15 cellular contexts compared by ENCODE assay signal in the genomic region with DNA sequence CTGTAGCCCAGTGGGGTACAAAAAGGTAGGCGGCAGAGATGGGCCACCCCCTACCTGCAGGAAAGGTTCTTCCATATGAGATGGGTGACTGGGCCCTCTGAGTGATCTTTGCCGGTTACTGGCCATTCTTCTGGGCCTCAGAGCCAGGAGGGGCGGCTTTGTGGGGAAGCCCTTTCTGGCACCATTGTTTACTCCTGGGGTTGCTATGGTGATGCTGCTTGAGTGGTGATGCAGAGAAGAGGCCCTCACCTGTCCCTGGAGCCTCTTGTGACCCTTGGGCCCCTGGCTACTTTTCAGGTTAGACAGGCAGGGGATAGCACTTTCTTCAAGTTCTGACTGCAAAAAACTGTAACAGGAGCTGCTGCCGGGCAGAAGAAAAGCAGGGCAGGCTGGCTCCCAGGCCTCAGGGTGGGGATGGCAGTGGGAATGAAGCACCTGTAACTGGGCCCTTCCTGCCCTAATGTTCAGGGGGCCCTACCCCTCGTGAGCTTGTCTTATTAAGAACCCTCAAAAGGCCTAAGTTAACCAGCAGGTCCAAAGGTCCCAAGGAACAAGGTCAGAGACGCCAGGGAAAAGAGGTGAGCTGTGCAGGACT.
DNase-seq lines count a peak whose midpoint lies in the region; ATAC-seq, FAIRE-seq and TF ChIP-seq lines count a peak whose summit lies in the region.
"Had no signal": no experiment of that assay in that cellular context is flagged by ENCODE, and none has a peak within 500 bp of the region (broad histone marks: within the 10 kb centered on the region; RNA-seq: fewer than 3 reads in every experiment).

A gene (minus strand): TSS at position 139 of the 595 bp plus-strand sequence. CDS start 13 bp downstream, at position 126.

- H3K27ac Mint-ChIP-seq in stimulated activated naive CD8-positive, alpha-beta T cell treated with anti-CD3 and anti-CD28 coated beads, Interleukin-15, Interleukin-2, amounts not matched to agents 100 ng/mL and 50 ng/mL, for 24 hours = peak within 1 kb of the TSS; percentile 28
- H3K27ac Mint-ChIP-seq: memory B cell had no signal

- H3K27me3 Mint-ChIP-seq in stimulated activated naive CD8-positive, alpha-beta T cell treated with anti-CD3 and anti-CD28 coated beads, Interleukin-15, Interleukin-2, amounts not matched to agents 100 ng/mL and 50 ng/mL, for 24 hours = no peaks in the 10 kb centered on the region
- H3K27me3 Mint-ChIP-seq: memory B cell had no signal

- no peaks in the 10 kb centered on the region for H3K4me1 Mint-ChIP-seq in stimulated activated naive CD8-positive, alpha-beta T cell treated with anti-CD3 and anti-CD28 coated beads, Interleukin-15, Interleukin-2, amounts not matched to agents 100 ng/mL and 50 ng/mL, for 24 hours (ENCODE audit: low read depth)
- H3K4me1 Mint-ChIP-seq: memory B cell had no signal

- no peak for FAIRE-seq in urothelium cell line (lab: Jason Lieb, UNC)
- FAIRE-seq in D721Med (lab: Jason Lieb, UNC) = no peak
- FAIRE-seq: endothelial cell of umbilical vein had no signal

- TF ChIP-seq CTCF in D721Med (IDR thresholded peaks at IDR 0.05; ENCODE audit: insufficient read depth, missing control alignments) = no peak

- H3K36me3 Mint-ChIP-seq in stimulated activated naive CD8-positive, alpha-beta T cell treated with anti-CD3 and anti-CD28 coated beads, Interleukin-15, Interleukin-2, amounts not matched to agents 100 ng/mL and 50 ng/mL, for 24 hours (ENCODE audit: low read depth) = peaks cover 39% of the 10 kb centered on the region

- no peak for DNase-seq in stimulated activated naive CD8-positive, alpha-beta T cell treated with anti-CD3 and anti-CD28 coated beads, Interleukin-15, Interleukin-2, amounts not matched to agents 100 U/mL and 50 U/mL, for 24 hours
- peak; percentile 80 for DNase-seq in NCI-H510A (lab: John Stamatoyannopoulos, UW)
- peak; percentile 16 for DNase-seq in glomerular visceral epithelial cell (ENCODE audit: extremely low spot score)
- peak; percentile 53 for DNase-seq in urothelium cell line (ENCODE audit: low spot score)
- no peak for DNase-seq in D721Med (ENCODE audit: insufficient read length, low spot score)
- DNase-seq: activated T-cell treated with anti-CD3 and anti-CD28 coated beads, Interleukin-2, amount 50 U/mL, for 1 hour; NCI-H2081 treated with DMSO at 0.1 percent for 48 hours; stimulated activated CD4-positive, alpha-beta T cell treated with anti-CD3 and anti-CD28 coated beads, Interleukin-2, amount 100 ng/mL, for 24 hours; stimulated activated naive CD4-positive, alpha-beta T cell treated with Interleukin-2 at 50 U/mL for 16 hours had no signal

- no peak within 1 kb of the TSS for H3K4me3 Mint-ChIP-seq in stimulated activated naive CD8-positive, alpha-beta T cell treated with anti-CD3 and anti-CD28 coated beads, Interleukin-15, Interleukin-2, amounts not matched to agents 100 ng/mL and 50 ng/mL, for 24 hours
- H3K4me3 Mint-ChIP-seq: memory B cell had no signal

- no peak for ATAC-seq in stimulated activated naive CD8-positive, alpha-beta T cell treated with anti-CD3 and anti-CD28 coated beads, Interleukin-15, Interleukin-2, amounts not matched to agents 100 U/mL and 50 U/mL, for 24 hours
- ATAC-seq in GM21528 (IDR thresholded peaks at IDR 0.05; ENCODE audit: low FRiP score, unreplicated experiment) = no peak
- no peak for ATAC-seq in HG02970 (IDR thresholded peaks at IDR 0.05; ENCODE audit: low FRiP score, unreplicated experiment)
- ATAC-seq: Right ventricle myocardium inferior had no signal

- H3K9me3 Mint-ChIP-seq in stimulated activated naive CD8-positive, alpha-beta T cell treated with anti-CD3 and anti-CD28 coated beads, Interleukin-15, Interleukin-2, amounts not matched to agents 100 ng/mL and 50 ng/mL, for 24 hours = no peaks in the 10 kb centered on the region
- H3K9me3 Mint-ChIP-seq: memory B cell had no signal

Comparison
In these comparisons a context has a peak if more than half of its experiments do, and no peak if none do; other contexts are left out.
1. DNase-seq: peak in NCI-H510A (single experiment), glomerular visceral epithelial cell (single experiment) and urothelium cell line (single experiment); none in stimulated activated naive CD8-positive, alpha-beta T cell treated with anti-CD3 and anti-CD28 coated beads, Interleukin-15, Interleukin-2, amounts not matched to agents 100 U/mL and 50 U/mL, for 24 hours (single experiment) and D721Med (single experiment).